1 cellular context compared by ENCODE assay signal in the genomic region with DNA sequence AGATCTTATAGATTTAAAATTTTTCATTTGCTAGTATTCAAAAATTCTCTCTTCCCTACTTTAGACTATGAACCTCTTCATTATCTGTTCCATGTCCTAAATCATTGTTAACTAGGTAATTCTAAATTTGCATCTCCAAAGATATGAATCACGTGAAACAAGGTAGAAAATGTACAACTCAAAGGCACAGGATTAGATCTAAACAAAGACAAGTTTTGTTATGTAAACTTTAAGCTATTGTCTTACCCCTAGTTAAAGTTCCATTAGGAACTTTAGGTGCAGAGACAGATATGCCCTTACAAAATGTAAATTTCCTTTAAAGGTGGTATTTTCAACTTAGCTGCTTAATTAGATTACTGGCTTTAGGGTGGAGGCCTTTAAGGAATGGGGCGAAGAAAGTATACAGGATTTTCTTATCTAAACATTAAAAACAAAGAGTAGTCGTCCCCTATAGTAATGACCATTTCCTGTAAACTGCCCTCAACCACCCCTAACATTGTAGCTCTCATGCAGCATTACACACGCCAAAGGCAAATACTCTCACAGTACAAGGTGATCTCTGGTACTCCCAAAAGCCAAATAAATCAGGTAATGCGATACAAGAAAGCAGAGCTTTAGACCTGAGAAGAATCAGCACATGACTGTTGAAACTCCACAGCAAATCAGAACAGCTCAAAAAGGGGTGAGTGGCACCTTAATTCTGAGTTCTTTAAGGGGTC.
TF ChIP-seq lines count a peak whose summit lies in the region.

No MANE protein-coding gene starts in this region.

TF ChIP-seq in endothelial cell of umbilical vein, 7 proteins besides CTCF, POLR2A, EP300 and RAD21:
- TF ChIP-seq, protein P1, sequence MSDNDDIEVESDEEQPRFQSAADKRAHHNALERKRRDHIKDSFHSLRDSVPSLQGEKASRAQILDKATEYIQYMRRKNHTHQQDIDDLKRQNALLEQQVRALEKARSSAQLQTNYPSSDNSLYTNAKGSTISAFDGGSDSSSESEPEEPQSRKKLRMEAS (IDR thresholded peaks at IDR 0.05; ENCODE audit: insufficient read depth, insufficient read length): no peak
- TF ChIP-seq EZH2 (IDR thresholded peaks at IDR 0.05; ENCODE audit: borderline replicate concordance, low read depth, low read length, severe bottlenecking): no peak
